In the genomic region with DNA sequence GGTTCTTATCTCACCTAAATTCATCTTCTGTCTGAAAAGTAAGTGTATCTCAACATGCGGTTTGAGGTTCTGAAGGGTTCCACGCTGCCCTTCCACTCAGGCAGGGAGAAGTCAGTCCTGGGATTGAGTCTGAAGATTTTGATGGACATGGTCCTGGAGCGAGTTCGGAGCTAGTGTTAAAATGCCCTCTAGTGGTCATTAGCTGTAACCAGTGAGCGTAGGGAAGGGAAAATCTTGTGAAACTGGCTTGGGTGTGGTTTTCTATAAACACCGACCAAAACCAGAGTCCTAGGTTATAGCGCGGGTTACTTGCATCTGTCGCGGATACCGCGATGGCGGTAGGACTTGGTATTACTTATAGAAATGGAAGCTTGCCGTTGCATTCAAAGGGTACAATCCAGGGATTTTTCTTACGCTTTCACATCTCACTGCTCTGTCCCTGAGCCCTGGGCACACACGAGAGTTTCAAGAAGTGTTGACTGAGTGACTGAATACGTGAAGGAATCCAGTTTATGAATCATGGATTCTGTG, we compare ENCODE assay signal across 8 cellular contexts.
A peak's percentile ranks its signal among the peaks of the same experiment; 100 is the strongest.
DNase-seq lines count a peak whose midpoint lies in the region; ATAC-seq and TF ChIP-seq lines count a peak whose summit lies in the region.

No MANE protein-coding gene starts in this region.

- H3K27ac ChIP-seq in esophagus squamous epithelium: peak overlapping the region in 1 of 4 donors; percentile 11

- WGBS in esophagus squamous epithelium, 2 donors: 4 to 11% methylated on average over 17 of the region's 17 CpGs

- no peaks in the 10 kb centered on the region for H3K9me3 ChIP-seq in esophagus squamous epithelium

- peaks cover 38% of the 10 kb centered on the region for H3K4me1 Mint-ChIP-seq in nephron

- H3K4me3 ChIP-seq in LNCaP clone FGC (ENCODE audit: low read depth, low read length) (no peak overlapping the region), esophagus squamous epithelium (peak overlapping the region in 2 of 4 donors; percentile 24 to 49)

- POLR2A ChIA-PET in HEK293T (lab: Yijun Ruan, JAX): no interaction called here

- H3K4me1 ChIP-seq in esophagus squamous epithelium: peaks cover 0 to 11% (median 7%) of the 10 kb centered on the region in 3 donors

- no peaks in the 10 kb centered on the region for H3K9me3 Mint-ChIP-seq in nephron

- CTCF ChIA-PET in HEK293T (lab: Yijun Ruan, JAX): interaction anchor here (0.6 to 1.7 kb wide), 23 partner anchors 10 to 825 kb away, joined by 3 to 7 read pairs (median 4); no protein-coding TSS in a partner anchor

- peak; percentile 88 for ATAC-seq in Right ventricle myocardium inferior

- H3K27me3 ChIP-seq in esophagus squamous epithelium: peaks cover 0 to 14% (median 0%) of the 10 kb centered on the region in 4 donors

- TF ChIP-seq POLR2A in esophagus squamous epithelium (IDR thresholded peaks at IDR 0.05): no peak

- no peaks in the 10 kb centered on the region for H3K27me3 Mint-ChIP-seq in nephron (ENCODE audit: low read depth)

- peak overlapping the region in 2 of 3 experiments; percentile 14 to 26 for H3K4me3 Mint-ChIP-seq in nephron

- no peaks in the 10 kb centered on the region for H3K36me3 ChIP-seq in esophagus squamous epithelium

- peak overlapping the region; percentile 47 to 87 (median 72) for H3K27ac Mint-ChIP-seq in nephron

- H3K36me3 Mint-ChIP-seq in nephron (ENCODE audit: low read depth): no peaks in the 10 kb centered on the region

- TF ChIP-seq CTCF in LNCaP clone FGC (IDR thresholded peaks at IDR 0.05; ENCODE audit: control insufficient read depth, extremely low read depth, insufficient read depth) (peak; percentile 95), esophagus squamous epithelium (IDR thresholded peaks at IDR 0.05) (peak; percentile 51 to 75 (median 64)), nephron (IDR thresholded peaks at IDR 0.05; ENCODE audit: unreplicated experiment in 3 of 3) (peak; percentile 78 to 84 (median 82))

- intact Hi-C loops in Right ventricle myocardium inferior (cut with DNase I) (loop anchor here (1.0 kb wide), 1 partner anchor 132 kb away; no protein-coding TSS in a partner anchor), cardiac septum (cut with DNase I) (no loop called here), esophagus squamous epithelium (cut with DNase I) (no loop called here)

- DNase-seq in Right ventricle myocardium inferior (ENCODE audit: missing footprints) (no peak), cardiac septum (ENCODE audit: low spot score) (no peak), HEK293T (ENCODE audit: extremely low spot score) (peak; percentile 83), LNCaP clone FGC (ENCODE audit: low read depth) (peak; percentile 63), RPMI8226 (peak; percentile 75), esophagus squamous epithelium (lab: John Stamatoyannopoulos, UW) (no peak), NCI-H187 (lab: John Stamatoyannopoulos, UW) (no peak)

TF ChIP-seq in HEK293T, 16 proteins besides CTCF, POLR2A, EP300 and RAD21:
- peak; percentile 95 for TF ChIP-seq PKNOX1 (IDR thresholded peaks at IDR 0.05)
- no peak for TF ChIP-seq FOXK2 (IDR thresholded peaks at IDR 0.05)

Comparison
In these comparisons a context has a peak if more than half of its experiments do, and no peak if none do; other contexts are left out.
1. DNase-seq: peak in HEK293T (single experiment), LNCaP clone FGC (single experiment) and RPMI8226 (single experiment); none in Right ventricle myocardium inferior (single experiment), cardiac septum (single experiment), esophagus squamous epithelium (single experiment) and NCI-H187 (0 of 2).
2. Peak in every context shown above with its lines, with median percentiles within 50 percentile points of each other: CTCF ChIP-seq.